Comparison of ENCODE assay signal across 12 cellular contexts in the genomic region with DNA sequence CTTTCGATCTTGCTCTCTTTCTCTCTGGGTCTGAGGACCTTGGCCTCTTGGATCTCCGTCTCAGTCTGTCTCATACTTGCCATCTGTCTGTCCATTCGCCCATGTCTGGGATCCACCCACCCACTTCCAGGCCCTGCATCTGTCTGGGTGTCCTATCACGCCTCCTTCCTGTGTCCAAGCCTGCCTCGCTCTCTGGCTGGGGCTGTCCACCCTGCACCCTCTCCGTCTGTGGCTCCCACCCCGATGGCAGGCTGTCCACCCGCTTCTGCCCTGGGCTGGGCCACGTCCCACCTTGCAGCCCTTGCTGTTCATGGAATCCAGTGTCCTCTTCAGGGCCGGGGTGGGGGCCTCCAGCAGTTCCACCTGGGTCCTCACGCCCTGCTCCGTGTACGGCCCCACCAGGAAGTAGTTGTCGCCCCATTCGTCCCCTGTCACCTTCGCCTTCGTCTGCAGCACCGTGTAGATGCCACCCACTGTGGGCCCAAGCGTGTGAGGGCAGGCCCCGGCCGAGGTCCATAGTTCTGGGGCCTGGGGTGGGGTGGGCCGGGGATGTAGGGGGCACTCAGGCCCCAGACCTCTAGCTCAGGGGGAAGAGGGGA. TPM values are rescaled to one million over a fixed set of nuclear protein-coding genes. Genes with fewer than 3 reads are reported as not detected.
DNase-seq lines count a peak whose midpoint lies in the region; ATAC-seq and TF ChIP-seq lines count a peak whose summit lies in the region.
"Had no signal": no experiment of that assay in that cellular context is flagged by ENCODE, and none has a peak within 500 bp of the region (broad histone marks: within the 10 kb centered on the region; RNA-seq: fewer than 3 reads in every experiment).

No MANE protein-coding gene starts in this region.

- no peaks in the 10 kb centered on the region for H3K27me3 Mint-ChIP-seq in activated naive CD4-positive, alpha-beta T cell treated with anti-CD3 and anti-CD28 coated beads, Interleukin-2, amount 50 U/mL, for 24 hours
- H3K27me3 Mint-ChIP-seq in activated CD8-positive, alpha-beta T cell treated with anti-CD3 and anti-CD28 coated beads, Interleukin-2, amount 10 ng/mL, durations not matched to agents 7 days and 5 days (ENCODE audit: low read depth): no peaks in the 10 kb centered on the region

- no peaks in the 10 kb centered on the region for H3K27me3 ChIP-seq in lower lobe of right lung (ENCODE audit: low read depth)
- H3K27me3 ChIP-seq: BE2C had no signal

- intact Hi-C loops in lower lobe of right lung (cut with DNase I): no loop called here

- H3K27ac Mint-ChIP-seq in activated naive CD4-positive, alpha-beta T cell treated with anti-CD3 and anti-CD28 coated beads, Interleukin-2, amount 50 U/mL, for 24 hours: peak overlapping the region; percentile 65
- peak overlapping the region; percentile 20 for H3K27ac Mint-ChIP-seq in activated CD8-positive, alpha-beta T cell treated with anti-CD3 and anti-CD28 coated beads, Interleukin-2, amount 10 ng/mL, durations not matched to agents 7 days and 5 days

- H3K36me3 ChIP-seq in lower lobe of right lung: peaks cover 35% of the 10 kb centered on the region

- peaks cover 10% of the 10 kb centered on the region for H3K36me3 Mint-ChIP-seq in activated naive CD4-positive, alpha-beta T cell treated with anti-CD3 and anti-CD28 coated beads, Interleukin-2, amount 50 U/mL, for 24 hours
- H3K36me3 Mint-ChIP-seq in activated CD8-positive, alpha-beta T cell treated with anti-CD3 and anti-CD28 coated beads, Interleukin-2, amount 10 ng/mL, durations not matched to agents 7 days and 5 days (ENCODE audit: low read depth): peaks cover 30% of the 10 kb centered on the region

- H3K9me3 Mint-ChIP-seq in activated naive CD4-positive, alpha-beta T cell treated with anti-CD3 and anti-CD28 coated beads, Interleukin-2, amount 50 U/mL, for 24 hours: no peaks in the 10 kb centered on the region
- no peaks in the 10 kb centered on the region for H3K9me3 Mint-ChIP-seq in activated CD8-positive, alpha-beta T cell treated with anti-CD3 and anti-CD28 coated beads, Interleukin-2, amount 10 ng/mL, durations not matched to agents 7 days and 5 days (ENCODE audit: insufficient read depth)

- H3K4me1 Mint-ChIP-seq in activated naive CD4-positive, alpha-beta T cell treated with anti-CD3 and anti-CD28 coated beads, Interleukin-2, amount 50 U/mL, for 24 hours: peaks cover 50% of the 10 kb centered on the region
- H3K4me1 Mint-ChIP-seq in activated CD8-positive, alpha-beta T cell treated with anti-CD3 and anti-CD28 coated beads, Interleukin-2, amount 10 ng/mL, durations not matched to agents 7 days and 5 days (ENCODE audit: low read depth): peaks cover 48% of the 10 kb centered on the region

- peaks cover 31% of the 10 kb centered on the region for H3K4me1 ChIP-seq in lower lobe of right lung
- H3K4me1 ChIP-seq: BE2C had no signal

- H3K4me3 Mint-ChIP-seq in activated naive CD4-positive, alpha-beta T cell treated with anti-CD3 and anti-CD28 coated beads, Interleukin-2, amount 50 U/mL, for 24 hours: no peak overlapping the region
- H3K4me3 Mint-ChIP-seq in activated CD8-positive, alpha-beta T cell treated with anti-CD3 and anti-CD28 coated beads, Interleukin-2, amount 10 ng/mL, durations not matched to agents 7 days and 5 days: no peak overlapping the region

- TF ChIP-seq CTCF in lower lobe of right lung (IDR thresholded peaks at IDR 0.05): no peak

- no peak for DNase-seq in activated naive CD4-positive, alpha-beta T cell treated with Interleukin-2 at 50 U/mL for 16 hours
- no peak for DNase-seq in activated CD8-positive, alpha-beta T cell treated with anti-CD3 and anti-CD28 coated beads, Interleukin-2, amount 10 ng/mL, durations not matched to agents 7 days and 5 days
- DNase-seq in lower lobe of right lung (peak; percentile 50), occipital lobe (lab: John Stamatoyannopoulos, UW) (no peak), SHP77 (lab: John Stamatoyannopoulos, UW) (no peak)
- no peak for DNase-seq in stimulated activated CD4-positive, alpha-beta T cell treated with anti-CD3 and anti-CD28 coated beads, Interleukin-4, amount 100 ng/mL, for 24 hours
- DNase-seq: BE2C, SW 1271 had no signal

- POLR2A ChIA-PET in activated CD8-positive, alpha-beta T cell treated with anti-CD3 and anti-CD28 coated beads, Interleukin-2, amount 10 ng/mL, durations not matched to agents 7 days and 5 days (lab: Charles Lee): interaction anchor here (1.4 to 3.4 kb wide), 2 partner anchors 11 kb away, joined by 4 to 16 read pairs; no protein-coding TSS in a partner anchor

- H3K27ac ChIP-seq in lower lobe of right lung (no peak overlapping the region), temporal lobe (ENCODE audit: low read depth, low read length) (peak overlapping the region; percentile 97)

- H3K4me3 ChIP-seq in lower lobe of right lung: peak overlapping the region; percentile 69

- no peak for ATAC-seq in activated CD8-positive, alpha-beta T cell treated with anti-CD3 and anti-CD28 coated beads, Interleukin-2, amount 10 ng/mL, durations not matched to agents 7 days and 5 days
- no peak for ATAC-seq in lower lobe of right lung

- CTCF ChIA-PET in activated CD8-positive, alpha-beta T cell treated with anti-CD3 and anti-CD28 coated beads, Interleukin-2, amount 10 ng/mL, durations not matched to agents 7 days and 5 days (lab: Charles Lee): interaction anchor here (1.1 to 3.5 kb wide), 3 partner anchors 9 to 48 kb away, joined by 3 to 96 read pairs (median 10); no protein-coding TSS in a partner anchor

- no peaks in the 10 kb centered on the region for H3K9me3 ChIP-seq in lower lobe of right lung
- H3K9me3 ChIP-seq: BE2C had no signal

RNA-seq across cellular contexts. Expression of a gene that starts 2.0 kb away (rescaled TPM):
- 10 to 100 TPM; 54.7 to 57.9 TPM for total RNA-seq in activated CD8-positive, alpha-beta T cell treated with anti-CD3 and anti-CD28 coated beads, Interleukin-2, amount 10 ng/mL, durations not matched to agents 7 days and 5 days
- total RNA-seq in lower lobe of right lung: 24.8 TPM
- 13.8 TPM for total RNA-seq in temporal lobe
- 14.2 TPM for total RNA-seq in occipital lobe

RNA-seq across cellular contexts. Expression of a gene that starts 2.6 kb away (rescaled TPM):
- total RNA-seq in activated CD8-positive, alpha-beta T cell treated with anti-CD3 and anti-CD28 coated beads, Interleukin-2, amount 10 ng/mL, durations not matched to agents 7 days and 5 days: 100 to 1,000 TPM; 105 to 106 TPM
- total RNA-seq in lower lobe of right lung (45.3 TPM), temporal lobe (60.5 TPM), occipital lobe (81.4 TPM)

RNA-seq across cellular contexts. Expression of a gene that starts 25.8 kb away (rescaled TPM):
- not detected for total RNA-seq in activated CD8-positive, alpha-beta T cell treated with anti-CD3 and anti-CD28 coated beads, Interleukin-2, amount 10 ng/mL, durations not matched to agents 7 days and 5 days
- not detected for total RNA-seq in lower lobe of right lung
- total RNA-seq in temporal lobe: not detected
- not detected for total RNA-seq in occipital lobe
- total RNA-seq: NCI-H460 had no signal

RNA-seq across cellular contexts. Expression of a gene that starts 26.0 kb away (rescaled TPM):
- 1,000 to 10,000 TPM in 1 of 2 experiments, 100 to 1,000 TPM in 1; 971 to 1,027 TPM for total RNA-seq in activated CD8-positive, alpha-beta T cell treated with anti-CD3 and anti-CD28 coated beads, Interleukin-2, amount 10 ng/mL, durations not matched to agents 7 days and 5 days
- total RNA-seq in lower lobe of right lung (9,799 TPM), temporal lobe (634 TPM), occipital lobe (677 TPM)

RNA-seq across cellular contexts. Expression of a gene that starts 33.0 kb away (rescaled TPM):
- not detected for total RNA-seq in activated CD8-positive, alpha-beta T cell treated with anti-CD3 and anti-CD28 coated beads, Interleukin-2, amount 10 ng/mL, durations not matched to agents 7 days and 5 days
- total RNA-seq in lower lobe of right lung: not detected
- total RNA-seq in temporal lobe: not detected
- total RNA-seq in occipital lobe: not detected
- total RNA-seq: NCI-H460, pulmonary artery endothelial cell had no signal
